Comparison of ENCODE assay signal across 10 cellular contexts in the genomic region with DNA sequence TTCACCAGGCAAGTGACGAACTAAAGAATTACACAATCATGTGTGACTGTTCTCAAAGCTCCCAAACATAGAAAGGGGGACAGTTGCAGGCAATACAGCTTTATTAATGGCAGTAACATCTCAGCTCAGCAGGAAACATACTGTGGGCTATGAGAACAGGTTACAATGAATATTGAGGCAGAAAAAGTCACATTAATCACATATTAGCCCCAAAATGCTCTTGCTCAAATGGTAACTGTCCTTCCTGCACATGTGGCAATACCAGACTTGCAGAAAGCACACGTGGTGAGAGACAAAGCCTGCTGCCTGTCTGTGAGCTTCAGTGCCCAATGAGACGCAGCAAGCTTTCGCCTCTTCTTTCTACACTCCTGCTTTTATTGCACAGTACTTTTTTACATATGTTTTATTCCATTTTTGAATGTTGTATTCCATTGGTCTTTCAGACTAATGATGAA.
DNase-seq lines count a peak whose midpoint lies in the region; ATAC-seq lines count a peak whose summit lies in the region.
"Had no signal": no experiment of that assay in that cellular context is flagged by ENCODE, and none has a peak within 500 bp of the region (broad histone marks: within the 10 kb centered on the region; RNA-seq: fewer than 3 reads in every experiment).

No MANE protein-coding gene starts in this region.

- no peaks in the 10 kb centered on the region for H3K9me3 ChIP-seq in SK-N-MC (ENCODE audit: low read depth, low read length)

- peak overlapping the region; percentile 51 for H3K27ac ChIP-seq in SK-N-MC

- no peak overlapping the region for H3K4me3 Mint-ChIP-seq in naive thymus-derived CD8-positive, alpha-beta T cell
- H3K4me3 Mint-ChIP-seq: nephron had no signal

- DNase-seq in SK-N-MC (ENCODE audit: low read depth, low spot score): no peak
- DNase-seq in NCI-H187 (lab: John Stamatoyannopoulos, UW): no peak
- no peak for DNase-seq in NCI-H748 treated with DMSO at 0.1 percent for 48 hours (lab: John Stamatoyannopoulos, UW)
- DNase-seq in amygdala (lab: John Stamatoyannopoulos, UW): no peak
- DNase-seq in naive thymus-derived CD8-positive, alpha-beta T cell: no peak

- H3K9me3 Mint-ChIP-seq in naive thymus-derived CD8-positive, alpha-beta T cell: no peaks in the 10 kb centered on the region
- H3K9me3 Mint-ChIP-seq: nephron had no signal

- peaks cover 0 to 3% (median 2%) of the 10 kb centered on the region in 4 donors for H3K4me1 Mint-ChIP-seq in naive thymus-derived CD8-positive, alpha-beta T cell

- H3K27ac Mint-ChIP-seq in naive thymus-derived CD8-positive, alpha-beta T cell: no peak overlapping the region
- H3K27ac Mint-ChIP-seq: nephron had no signal

- H3K36me3 Mint-ChIP-seq in naive thymus-derived CD8-positive, alpha-beta T cell: no peaks in the 10 kb centered on the region

- no peaks in the 10 kb centered on the region for H3K36me3 ChIP-seq in SK-N-MC (ENCODE audit: insufficient read depth, low read length)

- peaks cover 7 to 23% (median 10%) of the 10 kb centered on the region in 5 donors for H3K27me3 Mint-ChIP-seq in naive thymus-derived CD8-positive, alpha-beta T cell

- H3K4me3 ChIP-seq in SK-N-MC: 0 out of 2 replicates have a peak overlapping the region, but pooled peaks have one; percentile 16
- H3K4me3 ChIP-seq: K562 had no signal

- POLR2A ChIA-PET in naive thymus-derived CD8-positive, alpha-beta T cell (lab: Charles Lee): no interaction called here

- peak; percentile 70 for ATAC-seq in GM18511 (IDR thresholded peaks at IDR 0.05; ENCODE audit: unreplicated experiment)
- ATAC-seq in GM19463 (IDR thresholded peaks at IDR 0.05; ENCODE audit: unreplicated experiment): peak; percentile 49
- ATAC-seq in HG03066 (IDR thresholded peaks at IDR 0.05; ENCODE audit: low read depth, unreplicated experiment): peak; percentile 66
- no peak for ATAC-seq in naive thymus-derived CD8-positive, alpha-beta T cell
- ATAC-seq: K562 had no signal

- H3K9ac ChIP-seq in SK-N-MC (ENCODE audit: insufficient read length): no peak overlapping the region

Comparison
In these comparisons a context has a peak if more than half of its experiments do, and no peak if none do; other contexts are left out.
1. ATAC-seq: peak in GM18511 (single experiment), GM19463 (single experiment) and HG03066 (single experiment); none in naive thymus-derived CD8-positive, alpha-beta T cell (0 of 2).